ENCODE assay signal across 9 cellular contexts in the genomic region with DNA sequence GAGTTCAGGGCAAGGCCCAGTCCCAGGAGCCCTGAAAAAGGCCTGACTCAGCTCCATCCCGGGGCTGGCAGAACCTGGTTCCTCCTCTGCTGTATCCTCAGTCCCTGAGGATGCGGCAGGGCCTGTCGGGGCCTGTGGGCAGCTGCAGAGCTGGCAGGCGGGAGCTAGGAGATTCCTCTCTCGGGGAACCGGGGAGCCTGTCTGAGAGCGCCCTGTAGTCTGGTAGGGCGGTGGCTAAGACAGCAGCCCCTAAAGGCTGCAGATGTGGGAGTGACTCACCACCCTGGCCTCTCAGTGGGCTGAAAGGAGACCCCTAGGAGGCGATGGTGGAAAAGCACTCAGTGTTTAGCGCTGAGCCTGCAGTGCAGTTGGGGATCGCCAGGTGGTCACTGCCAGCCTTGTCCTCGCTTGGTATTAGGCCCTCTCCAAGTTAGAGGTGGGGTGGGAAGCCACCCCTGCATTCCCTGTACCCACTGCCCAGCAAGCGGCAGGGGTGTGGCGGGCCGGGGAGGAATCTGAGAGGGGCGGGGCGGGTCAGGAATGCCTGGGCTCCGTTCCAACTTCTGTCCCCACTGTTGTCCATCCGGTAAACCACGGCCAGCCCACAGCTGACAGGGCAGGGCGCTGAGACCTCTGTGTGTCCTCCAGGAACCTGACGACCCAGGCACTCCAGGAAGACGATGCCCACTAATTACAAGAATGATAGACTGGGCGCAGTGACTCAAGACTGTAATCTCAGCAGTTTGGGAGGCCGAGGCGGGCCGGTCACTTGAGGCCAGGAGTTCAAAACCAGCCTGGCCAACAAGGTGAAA. TPM values are rescaled to one million over a fixed set of nuclear protein-coding genes. Genes with fewer than 3 reads are reported as not detected.
DNase-seq lines count a peak whose midpoint lies in the region; TF ChIP-seq lines count a peak whose summit lies in the region.
"Had no signal": no experiment of that assay in that cellular context is flagged by ENCODE, and none has a peak within 500 bp of the region (broad histone marks: within the 10 kb centered on the region; RNA-seq: fewer than 3 reads in every experiment).

No MANE protein-coding gene starts in this region.

- peak overlapping the region; percentile 60 for H3K27ac ChIP-seq in suprapubic skin
- H3K27ac ChIP-seq: 22Rv1 had no signal

- DNase-seq in DMS 273 (lab: John Stamatoyannopoulos, UW; ENCODE audit: unreplicated experiment) (peak; percentile 44), DMS 273 treated with DMSO at 0.1 percent for 48 hours (lab: John Stamatoyannopoulos, UW) (no peak), amniotic epithelial cell (ENCODE audit: low read depth) (peak; percentile 48), iPS-NIHi11 (ENCODE audit: low spot score) (peak; percentile 82), suprapubic skin (ENCODE audit: low spot score in 2 of 2) (no peak), NCI-H2081 (lab: John Stamatoyannopoulos, UW) (no peak), NCI-H524 treated with DMSO at 0.1 percent for 48 hours (lab: John Stamatoyannopoulos, UW) (no peak)
- DNase-seq in activated CD4-positive, alpha-beta T cell treated with anti-CD3 and anti-CD28 coated beads, Interleukin-2, amount 50 U/mL, for 4 hours = no peak

- no peak for TF ChIP-seq EP300 in suprapubic skin (IDR thresholded peaks at IDR 0.05)

- no peaks in the 10 kb centered on the region for H3K9me3 ChIP-seq in suprapubic skin

- no peaks in the 10 kb centered on the region for H3K36me3 ChIP-seq in suprapubic skin

- H3K4me3 ChIP-seq in suprapubic skin = no peak overlapping the region

- WGBS in suprapubic skin = 41% methylated on average over 22 of the region's 27 CpGs

- TF ChIP-seq CTCF in suprapubic skin (IDR thresholded peaks at IDR 0.05) = no peak

- H3K27me3 ChIP-seq in suprapubic skin = peaks cover 6% of the 10 kb centered on the region

- TF ChIP-seq POLR2A in suprapubic skin (IDR thresholded peaks at IDR 0.05) = no peak

- peaks cover 16% of the 10 kb centered on the region for H3K4me1 ChIP-seq in suprapubic skin

RNA-seq across cellular contexts. Expression of gene CDH1, which starts 29.5 kb away (rescaled TPM):
- total RNA-seq in suprapubic skin = 100 to 1,000 TPM; 175 to 248 (median 223) TPM

Comparison
In these comparisons a context has a peak if more than half of its experiments do, and no peak if none do; other contexts are left out.
1. DNase-seq: peak in DMS 273 (single experiment), amniotic epithelial cell (single experiment) and iPS-NIHi11 (single experiment); none in DMS 273 treated with DMSO at 0.1 percent for 48 hours (single experiment), suprapubic skin (0 of 2), activated CD4-positive, alpha-beta T cell treated with anti-CD3 and anti-CD28 coated beads, Interleukin-2, amount 50 U/mL, for 4 hours (0 of 2), NCI-H2081 (0 of 2) and NCI-H524 treated with DMSO at 0.1 percent for 48 hours (single experiment).